Comparison of ENCODE assay signal across 8 cellular contexts in the genomic region with DNA sequence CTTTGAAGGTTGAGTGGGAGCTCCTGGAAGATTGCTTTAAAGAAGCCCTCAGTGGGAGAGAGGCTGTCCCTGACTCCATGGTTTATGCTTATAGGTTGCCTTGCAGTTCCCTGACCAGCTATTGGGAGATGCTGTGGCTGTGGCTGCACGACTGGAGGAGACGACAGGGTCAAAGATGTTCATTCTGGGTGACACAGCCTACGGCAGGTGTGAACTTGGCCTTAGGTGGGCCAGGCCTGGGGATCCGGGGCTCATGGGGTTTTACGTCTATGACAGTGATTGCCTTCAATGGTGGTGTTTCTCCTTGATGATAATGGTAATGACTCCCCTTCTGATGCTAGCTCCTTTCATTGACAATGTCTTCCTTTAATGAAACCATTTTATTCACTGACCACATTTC. TPM values are rescaled to one million over a fixed set of nuclear protein-coding genes. Genes with fewer than 3 reads are reported as not detected.
DNase-seq lines count a peak whose midpoint lies in the region; ATAC-seq and TF ChIP-seq lines count a peak whose summit lies in the region.

No MANE protein-coding gene starts in this region.

- no peaks in the 10 kb centered on the region for H3K27me3 ChIP-seq in BLaER1
- no peaks in the 10 kb centered on the region for H3K27me3 ChIP-seq in Karpas-422 (ENCODE audit: low read length)

- no peaks in the 10 kb centered on the region for H3K9me3 Mint-ChIP-seq in dendritic cell treated with granulocyte-macrophage colony-stimulating factor and Interleukin-4, amounts not matched to agents 40 ng/mL and 50 ng/mL, for 4 days
- no peaks in the 10 kb centered on the region for H3K9me3 Mint-ChIP-seq in nephron

- no peak overlapping the region for H2AFZ ChIP-seq in Karpas-422 (ENCODE audit: low read length)

- H3K36me3 ChIP-seq in BLaER1 = peaks cover 53% of the 10 kb centered on the region
- H3K36me3 ChIP-seq in Karpas-422 (ENCODE audit: insufficient read depth, low read length) = peaks cover 15% of the 10 kb centered on the region; the same call in 1 of the 2 replicates

- peaks cover 28% of the 10 kb centered on the region for H3K79me2 ChIP-seq in Karpas-422 (ENCODE audit: low read length)

- H4K20me1 ChIP-seq in BLaER1 = peaks cover 23% of the 10 kb centered on the region
- peaks cover 9% of the 10 kb centered on the region; the same call in 1 of the 2 replicates for H4K20me1 ChIP-seq in Karpas-422 (ENCODE audit: insufficient read depth, low read depth, low read length)

- H3K36me3 Mint-ChIP-seq in dendritic cell treated with granulocyte-macrophage colony-stimulating factor and Interleukin-4, amounts not matched to agents 40 ng/mL and 50 ng/mL, for 4 days (ENCODE audit: low read depth) = peaks cover 33% of the 10 kb centered on the region
- peaks cover 13% of the 10 kb centered on the region for H3K36me3 Mint-ChIP-seq in nephron (ENCODE audit: low read depth)

- H3K4me2 ChIP-seq in BLaER1 (peak overlapping the region; percentile 100), Karpas-422 (ENCODE audit: low read depth, low read length, poor library complexity, severe bottlenecking) (peak overlapping the region; percentile 94)

- DNase-seq in Karpas-422 = no peak
- no peak for DNase-seq in activated CD8-positive, alpha-beta memory T cell treated with anti-CD3 and anti-CD28 coated beads, Interleukin-2, amount 50 U/mL, for 4 hours
- no peak for DNase-seq in activated CD4-positive, CD25-positive, alpha-beta regulatory T cell (lab: John Stamatoyannopoulos, UW)

- H3K9me3 ChIP-seq in BLaER1 = no peaks in the 10 kb centered on the region
- H3K9me3 ChIP-seq in Karpas-422 (ENCODE audit: low read length) = no peaks in the 10 kb centered on the region

- no peaks in the 10 kb centered on the region for H3K9me2 ChIP-seq in Karpas-422 (replicated peaks; ENCODE audit: insufficient read depth, low read length)

- no peak for TF ChIP-seq CTCF in nephron (IDR thresholded peaks at IDR 0.05; ENCODE audit: unreplicated experiment in 3 of 3)

- H3K27ac Mint-ChIP-seq in dendritic cell treated with granulocyte-macrophage colony-stimulating factor and Interleukin-4, amounts not matched to agents 40 ng/mL and 50 ng/mL, for 4 days = peak overlapping the region; percentile 82
- H3K27ac Mint-ChIP-seq in nephron = no peak overlapping the region

- intact Hi-C loops in dendritic cell treated with granulocyte-macrophage colony-stimulating factor and Interleukin-4, amounts not matched to agents 40 ng/mL and 50 ng/mL, for 4 days (cut with micrococcal nuclease) = no loop called here

- H3K4me1 ChIP-seq in BLaER1 (peaks cover 23% of the 10 kb centered on the region), Karpas-422 (ENCODE audit: low read length) (peaks cover 25% of the 10 kb centered on the region)

- H3K4me1 Mint-ChIP-seq in dendritic cell treated with granulocyte-macrophage colony-stimulating factor and Interleukin-4, amounts not matched to agents 40 ng/mL and 50 ng/mL, for 4 days (ENCODE audit: low read depth) = peaks cover 34% of the 10 kb centered on the region
- peaks cover 25% of the 10 kb centered on the region for H3K4me1 Mint-ChIP-seq in nephron

- peak overlapping the region; percentile 83 for H3K4me3 Mint-ChIP-seq in dendritic cell treated with granulocyte-macrophage colony-stimulating factor and Interleukin-4, amounts not matched to agents 40 ng/mL and 50 ng/mL, for 4 days
- peak overlapping the region; percentile 93 to 96 (median 94) for H3K4me3 Mint-ChIP-seq in nephron

- H3K9ac ChIP-seq in BLaER1 (peak overlapping the region; percentile 87), Karpas-422 (ENCODE audit: low read length) (peak overlapping the region; percentile 86)

- peak overlapping the region; percentile 94 for H3K4me3 ChIP-seq in BLaER1
- H3K4me3 ChIP-seq in Karpas-422 (ENCODE audit: low read length) = peak overlapping the region; percentile 94

- no peaks in the 10 kb centered on the region for H3K27me3 Mint-ChIP-seq in dendritic cell treated with granulocyte-macrophage colony-stimulating factor and Interleukin-4, amounts not matched to agents 40 ng/mL and 50 ng/mL, for 4 days
- no peaks in the 10 kb centered on the region for H3K27me3 Mint-ChIP-seq in nephron (ENCODE audit: low read depth)

- ATAC-seq in HG03565 (IDR thresholded peaks at IDR 0.05; ENCODE audit: unreplicated experiment) (no peak), GM18511 (IDR thresholded peaks at IDR 0.05; ENCODE audit: unreplicated experiment) (no peak)

- H3K27ac ChIP-seq in BLaER1 (peak overlapping the region; percentile 78), Karpas-422 (ENCODE audit: low read length) (no peak overlapping the region)

RNA-seq across cellular contexts. Expression of a gene that starts 0.7 kb away (rescaled TPM):
- 42.2 and 44.4 TPM in 2 replicates for total RNA-seq in Karpas-422 (2014; rRNA removed; shearing (Covaris generic); ENCODE audit: low replicate concordance)

RNA-seq across cellular contexts. Expression of a gene that starts 4.3 kb away (rescaled TPM):
- total RNA-seq in Karpas-422 (2014; rRNA removed; shearing (Covaris generic); ENCODE audit: low replicate concordance) = 386 and 447 TPM in 2 replicates

RNA-seq across cellular contexts. Expression of a gene that starts 8.5 kb away (rescaled TPM):
- 42.9 and 68.7 TPM in 2 replicates for total RNA-seq in Karpas-422 (2014; rRNA removed; shearing (Covaris generic); ENCODE audit: low replicate concordance)

RNA-seq across cellular contexts. Expression of a gene that starts 20.9 kb away (rescaled TPM):
- 28.1 and 34.7 TPM in 2 replicates for total RNA-seq in Karpas-422 (2014; rRNA removed; shearing (Covaris generic); ENCODE audit: low replicate concordance)

RNA-seq across cellular contexts. Expression of a gene that starts 23.8 kb away (rescaled TPM):
- total RNA-seq in Karpas-422 (2014; rRNA removed; shearing (Covaris generic); ENCODE audit: low replicate concordance) = 19.8 and 23.3 TPM in 2 replicates
